Comparison of ENCODE assay signal across 9 cellular contexts in genomic region chr7:111839261-111839660, GRCh38.
"Had no signal": no experiment of that assay in that cellular context is flagged by ENCODE, and none has a peak within 500 bp of the region (broad histone marks: within the 10 kb centered on the region; RNA-seq: fewer than 3 reads in every experiment).

No MANE protein-coding gene starts in this region.

- DNase-seq: GM23248, GOT3, H7, IMR-90, KBM-7 had no signal

- H3K27ac ChIP-seq: GM23248, HL-60, KMS-11 had no signal

- H3K9me3 ChIP-seq: HAP-1 had no signal

- H3K4me1 ChIP-seq: HAP-1 had no signal

- H2AFZ ChIP-seq: GM23248 had no signal

- H3K4me3 ChIP-seq: GM23248, HAP-1 had no signal

- H3K4me2 ChIP-seq: KMS-11 had no signal

- H3K9ac ChIP-seq: GM23248, KMS-11 had no signal

- ATAC-seq: HCT116 had no signal

- H3K36me3 ChIP-seq: HAP-1 had no signal
